17 cellular contexts compared by ENCODE assay signal in genomic region chr18:3494245-3494526, GRCh38.
"Had no signal": no experiment of that assay in that cellular context is flagged by ENCODE, and none has a peak within 500 bp of the region (broad histone marks: within the 10 kb centered on the region; RNA-seq: fewer than 3 reads in every experiment).

No MANE protein-coding gene starts in this region.

- H3K36me3 Mint-ChIP-seq: immature natural killer cell; naive thymus-derived CD4-positive, alpha-beta T cell had no signal

- H3K4me1 ChIP-seq: ascending aorta, breast epithelium had no signal

- H3K9me3 ChIP-seq: ascending aorta, breast epithelium, ovary, sigmoid colon, tibial artery, vagina had no signal

- H3K27ac Mint-ChIP-seq: activated naive CD4-positive, alpha-beta T cell treated with anti-CD3 and anti-CD28 coated beads for 36 hours; activated naive CD8-positive, alpha-beta T cell treated with anti-CD3 and anti-CD28 coated beads, Interleukin-2, amount 50 U/mL, for 24 hours; activated T-helper 2 cell treated with anti-CD3 and anti-CD28 coated beads, Interferon-gamma antibody, Interleukin-2, Interleukin-4, amounts not matched to agents 10 μg/mL and 5 μg/mL and 100 μg/mL, durations not matched to agents 14 hours and 24 hours and 36 hours; effector memory CD8-positive, alpha-beta T cell; immature natural killer cell; naive thymus-derived CD4-positive, alpha-beta T cell; T-helper 2 cell treated with Interferon-gamma antibody and Interleukin-4, amounts not matched to agents 5 μg/mL and 100 μg/mL, for 36 hours had no signal

- H3K4me3 ChIP-seq: ascending aorta, breast epithelium, ovary, tibial artery, vagina had no signal

- H3K36me3 ChIP-seq: ascending aorta, breast epithelium, ovary, sigmoid colon, tibial artery, vagina had no signal

- H3K27me3 ChIP-seq: ascending aorta, ovary, sigmoid colon, tibial artery, vagina had no signal

- H3K9me3 Mint-ChIP-seq: activated naive CD4-positive, alpha-beta T cell treated with anti-CD3 and anti-CD28 coated beads for 36 hours; activated naive CD8-positive, alpha-beta T cell treated with anti-CD3 and anti-CD28 coated beads, Interleukin-2, amount 50 U/mL, for 24 hours; activated T-helper 2 cell treated with anti-CD3 and anti-CD28 coated beads, Interferon-gamma antibody, Interleukin-2, Interleukin-4, amounts not matched to agents 10 μg/mL and 5 μg/mL and 100 μg/mL, durations not matched to agents 14 hours and 24 hours and 36 hours; effector memory CD8-positive, alpha-beta T cell; immature natural killer cell; T-helper 2 cell treated with Interferon-gamma antibody and Interleukin-4, amounts not matched to agents 5 μg/mL and 100 μg/mL, for 36 hours had no signal

- ATAC-seq: activated naive CD8-positive, alpha-beta T cell treated with anti-CD3 and anti-CD28 coated beads, Interleukin-2, amount 50 U/mL, for 24 hours; effector memory CD8-positive, alpha-beta T cell; naive thymus-derived CD4-positive, alpha-beta T cell had no signal

- DNase-seq: activated naive CD4-positive, alpha-beta T cell treated with anti-CD3 and anti-CD28 coated beads for 36 hours; activated naive CD8-positive, alpha-beta T cell treated with anti-CD3 and anti-CD28 coated beads, Interleukin-2, amount 50 U/mL, for 24 hours; dermis blood vessel endothelial cell; effector memory CD8-positive, alpha-beta T cell; foreskin melanocyte; immature natural killer cell; naive thymus-derived CD4-positive, alpha-beta T cell; ovary; sigmoid colon; stimulated activated CD4-positive, alpha-beta T cell treated with anti-CD3 and anti-CD28 coated beads, Interleukin-2, amount 100 ng/mL, for 24 hours; tibial artery had no signal

- H3K4me3 Mint-ChIP-seq: activated naive CD4-positive, alpha-beta T cell treated with anti-CD3 and anti-CD28 coated beads for 36 hours; effector memory CD8-positive, alpha-beta T cell; immature natural killer cell had no signal

- H3K27ac ChIP-seq: ascending aorta, breast epithelium, epithelial cell of prostate, ovary, sigmoid colon, tibial artery, vagina had no signal
